31 cellular contexts compared by ENCODE assay signal in genomic region chr9:74282526-74283253, GRCh38.
"Had no signal": no experiment of that assay in that cellular context is flagged by ENCODE, and none has a peak within 500 bp of the region (broad histone marks: within the 10 kb centered on the region; RNA-seq: fewer than 3 reads in every experiment).

No MANE protein-coding gene starts in this region.

- H3K36me3 ChIP-seq: brain microvascular endothelial cell, gastrocnemius medialis, left ventricle myocardium inferior, neutrophil, right lobe of liver, uterus, WERI-Rb-1 had no signal

- DNase-seq: activated CD4-positive, alpha-beta T cell treated with anti-CD3 and anti-CD28 coated beads for 48 hours; activated CD4-positive, alpha-beta T cell treated with anti-CD3 and anti-CD28 coated beads, Interleukin-2, amount 50 U/mL, for 48 hours; activated CD8-positive, alpha-beta memory T cell treated with anti-CD3 and anti-CD28 coated beads, Interleukin-2, amount 50 U/mL, for 4 hours; activated effector memory CD4-positive, alpha-beta T cell treated with anti-CD3 and anti-CD28 coated beads, Interleukin-2, amount 50 U/mL, for 16 hours; activated naive CD4-positive, alpha-beta T cell treated with anti-CD3 and anti-CD28 coated beads, Interleukin-2, amount 50 U/mL, for 16 hours; activated T-cell treated with anti-CD3 and anti-CD28 coated beads, Interleukin-2, amount 50 U/mL, for 1 hour; amniotic stem cell; brain microvascular endothelial cell; dorsolateral prefrontal cortex; effector memory CD4-positive, alpha-beta T cell; gastrocnemius medialis; islet precursor cell; left ventricle myocardium inferior; mesendoderm; mucosa of descending colon; right lobe of liver; stimulated activated CD4-positive, alpha-beta T cell treated with anti-CD3 and anti-CD28 coated beads, Interleukin-4, amount 100 ng/mL, for 1 hour; stimulated activated naive CD8-positive, alpha-beta T cell treated with anti-CD3 and anti-CD28 coated beads, Interleukin-15, Interleukin-2, amounts not matched to agents 100 U/mL and 50 U/mL, for 24 hours; T1000; testis; trophoblast cell; uterus; WERI-Rb-1 had no signal

- H3K9me3 ChIP-seq: gastrocnemius medialis, left ventricle myocardium inferior, mucosa of descending colon, neutrophil, right lobe of liver, testis, uterus had no signal

- H3K4me1 ChIP-seq: gastrocnemius medialis, left ventricle myocardium inferior, right lobe of liver, testis, uterus had no signal

- H3K4me3 ChIP-seq: coronary artery, dorsolateral prefrontal cortex, gastrocnemius medialis, hepatocyte, left ventricle myocardium inferior, lung, mucosa of descending colon, right lobe of liver, testis, uterus had no signal

- H3K4me3 Mint-ChIP-seq: activated T-helper 1 cell treated with anti-CD3 and anti-CD28 coated beads, Interleukin-12 subunit alpha, Interleukin-12 subunit beta, Interleukin-2, Interleukin-4 antibody, amounts not matched to agents 30 ng/mL and 10 ng/mL and 1 ng/mL, durations not matched to agents 14 hours and 24 hours and 36 hours; natural killer cell treated with Interleukin-12 subunit alpha and Interleukin-12 subunit beta and Interleukin-15 and Interleukin-18, amount 100 ng/mL, for 72 hours had no signal

- H3K27me3 ChIP-seq: brain microvascular endothelial cell, dorsolateral prefrontal cortex, gastrocnemius medialis, hepatocyte, neutrophil, right lobe of liver, testis, uterus had no signal

- H3K9me3 Mint-ChIP-seq: activated T-helper 1 cell treated with anti-CD3 and anti-CD28 coated beads, Interleukin-12 subunit alpha, Interleukin-12 subunit beta, Interleukin-2, Interleukin-4 antibody, amounts not matched to agents 30 ng/mL and 10 ng/mL and 1 ng/mL, durations not matched to agents 14 hours and 24 hours and 36 hours had no signal

- ATAC-seq: activated CD4-positive, CD25-positive, alpha-beta regulatory T cell treated with anti-CD3 and anti-CD28 coated beads, Interleukin-2, amount 50 U/mL, for 24 hours; gastrocnemius medialis; mucosa of descending colon; natural killer cell treated with Interleukin-12 subunit alpha and Interleukin-12 subunit beta and Interleukin-15 and Interleukin-18, amount 100 ng/mL, for 72 hours; right lobe of liver; stimulated activated naive CD8-positive, alpha-beta T cell treated with anti-CD3 and anti-CD28 coated beads, Interleukin-15, Interleukin-2, amounts not matched to agents 100 U/mL and 50 U/mL, for 24 hours had no signal

- H3K27ac ChIP-seq: brain microvascular endothelial cell, coronary artery, dorsolateral prefrontal cortex, gastrocnemius medialis, hepatocyte, left ventricle myocardium inferior, neutrophil, right lobe of liver, testis, uterus, WERI-Rb-1 had no signal

- H3K27me3 Mint-ChIP-seq: natural killer cell treated with Interleukin-12 subunit alpha and Interleukin-12 subunit beta and Interleukin-15 and Interleukin-18, amount 100 ng/mL, for 72 hours; progenitor cell of endocrine pancreas had no signal

- H3K27ac Mint-ChIP-seq: activated T-helper 1 cell treated with anti-CD3 and anti-CD28 coated beads, Interleukin-12 subunit alpha, Interleukin-12 subunit beta, Interleukin-2, Interleukin-4 antibody, amounts not matched to agents 30 ng/mL and 10 ng/mL and 1 ng/mL, durations not matched to agents 14 hours and 24 hours and 36 hours; progenitor cell of endocrine pancreas had no signal
